Comparison of ENCODE assay signal across 8 cellular contexts in genomic region chr9:127132921-127133647, GRCh38. TPM values are rescaled to one million over a fixed set of nuclear protein-coding genes. Genes with fewer than 3 reads are reported as not detected.
A peak's percentile ranks its signal among the peaks of the same experiment; 100 is the strongest.
DNase-seq lines count a peak whose midpoint lies in the region; ATAC-seq and TF ChIP-seq lines count a peak whose summit lies in the region.

No MANE protein-coding gene starts in this region.

- no peaks in the 10 kb centered on the region for H3K36me3 ChIP-seq in psoas muscle (ENCODE audit: insufficient read depth in 1 of 2, low read depth in 1 of 2)

- no peaks in the 10 kb centered on the region for H3K27me3 ChIP-seq in psoas muscle (ENCODE audit: insufficient read depth in 3 of 3, low read length in 2 of 3)

- H3K36me3 Mint-ChIP-seq in activated CD4-positive, alpha-beta memory T cell treated with anti-CD3 and anti-CD28 coated beads, Interleukin-2, amount 10 ng/mL, durations not matched to agents 7 days and 5 days (ENCODE audit: low read depth) = no peaks in the 10 kb centered on the region

- no peak overlapping the region for H3K4me3 Mint-ChIP-seq in activated CD4-positive, alpha-beta memory T cell treated with anti-CD3 and anti-CD28 coated beads, Interleukin-2, amount 10 ng/mL, durations not matched to agents 7 days and 5 days

- H3K27ac ChIP-seq in psoas muscle = peak overlapping the region; percentile 97

- no peaks in the 10 kb centered on the region for H3K9me3 Mint-ChIP-seq in activated CD4-positive, alpha-beta memory T cell treated with anti-CD3 and anti-CD28 coated beads, Interleukin-2, amount 10 ng/mL, durations not matched to agents 7 days and 5 days

- no peaks in the 10 kb centered on the region for H3K4me1 Mint-ChIP-seq in activated CD4-positive, alpha-beta memory T cell treated with anti-CD3 and anti-CD28 coated beads, Interleukin-2, amount 10 ng/mL, durations not matched to agents 7 days and 5 days

- CTCF ChIA-PET in activated CD4-positive, alpha-beta memory T cell treated with anti-CD3 and anti-CD28 coated beads, Interleukin-2, amount 10 ng/mL, durations not matched to agents 7 days and 5 days (lab: Charles Lee) = no interaction called here

- intact Hi-C loops in psoas muscle (cut with DNase I) = no loop called here

- H3K4me3 ChIP-seq in psoas muscle = peak overlapping the region; percentile 52

- peak; percentile 37 for DNase-seq in DMS79 treated with DMSO at 0.1 percent for 48 hours (lab: John Stamatoyannopoulos, UW)
- DNase-seq in NCI-H2171 treated with DMSO at 0.1 percent for 48 hours (lab: John Stamatoyannopoulos, UW) = peak; percentile 90
- DNase-seq in globus pallidus (ENCODE audit: low spot score) = peak; percentile 78
- DNase-seq in psoas muscle = peak in 1 of 2 donors; percentile 54
- DNase-seq in activated CD4-positive, alpha-beta memory T cell treated with anti-CD3 and anti-CD28 coated beads, Interleukin-2, amount 10 ng/mL, durations not matched to agents 7 days and 5 days = no peak

- H3K4me1 ChIP-seq in psoas muscle = peaks cover 87% of the 10 kb centered on the region

- 35 to 50% (median 36%) methylated on average over 15 of the region's 15 CpGs for WGBS in psoas muscle, 3 donors

- peaks cover 3% of the 10 kb centered on the region for H3K27me3 Mint-ChIP-seq in activated CD4-positive, alpha-beta memory T cell treated with anti-CD3 and anti-CD28 coated beads, Interleukin-2, amount 10 ng/mL, durations not matched to agents 7 days and 5 days

- no peak overlapping the region for H3K27ac Mint-ChIP-seq in activated CD4-positive, alpha-beta memory T cell treated with anti-CD3 and anti-CD28 coated beads, Interleukin-2, amount 10 ng/mL, durations not matched to agents 7 days and 5 days

- ATAC-seq in psoas muscle (peak; percentile 22 to 45 (median 34)), GM21423 (IDR thresholded peaks at IDR 0.05; ENCODE audit: unreplicated experiment) (no peak), GM21576 (IDR thresholded peaks at IDR 0.05; ENCODE audit: unreplicated experiment) (no peak), HG03354 (IDR thresholded peaks at IDR 0.05; ENCODE audit: poor library complexity, severe bottlenecking, unreplicated experiment) (no peak)

- H3K9me3 ChIP-seq in psoas muscle = no peaks in the 10 kb centered on the region

- TF ChIP-seq CTCF in psoas muscle (IDR thresholded peaks at IDR 0.05) = no peak

- POLR2A ChIA-PET in activated CD4-positive, alpha-beta memory T cell treated with anti-CD3 and anti-CD28 coated beads, Interleukin-2, amount 10 ng/mL, durations not matched to agents 7 days and 5 days (lab: Charles Lee) = no interaction called here

RNA-seq across cellular contexts. Expression of gene ANGPTL2, which starts 10.6 kb away (rescaled TPM):
- 100 to 1,000 TPM in 1 of 4 donors, 10 to 100 TPM in 3; 12.6 to 208 (median 19.0) TPM for total RNA-seq in psoas muscle
- polyA plus RNA-seq in psoas muscle = 10 to 100 TPM in 2 of 3 donors, 1 to 10 TPM in 1; 8.9 to 22.3 (median 11.2) TPM
- total RNA-seq in activated CD4-positive, alpha-beta memory T cell treated with anti-CD3 and anti-CD28 coated beads, Interleukin-2, amount 10 ng/mL, durations not matched to agents 7 days and 5 days = under 1 TPM in 1 of 2 experiments, not detected in 1; 0.08 TPM

Comparison
In these comparisons a context has a peak if more than half of its experiments do, and no peak if none do; other contexts are left out.
1. ATAC-seq: peak in psoas muscle (4 of 4); none in GM21423 (single experiment), GM21576 (single experiment) and HG03354 (single experiment).
2. RNA of gene ANGPTL2, which starts 10.6 kb away (total RNA-seq): 12.6 to 208 TPM in psoas muscle; 0.08 TPM in activated CD4-positive, alpha-beta memory T cell treated with anti-CD3 and anti-CD28 coated beads, Interleukin-2, amount 10 ng/mL, durations not matched to agents 7 days and 5 days; every median in the first group is over 10 times any median in the second.